Comparison of ENCODE assay signal across 1 cellular context in genomic region chr5:60810438-60811085, GRCh38.
TF ChIP-seq lines count a peak whose summit lies in the region.

No MANE protein-coding gene starts in this region.

TF ChIP-seq in HepG2, 621 proteins besides CTCF, POLR2A, EP300 and RAD21 (continued from another document and continues in another):
- TF ChIP-seq AKNA (CRISPR knock-in tag; IDR thresholded peaks at IDR 0.05; ENCODE audit: borderline replicate concordance) (no peak), FOXP1 (IDR thresholded peaks at IDR 0.05) (no peak), FOXP1 (CRISPR knock-in tag; IDR thresholded peaks at IDR 0.05) (peak; percentile 37; the same call in 1 of the 2 replicates), SCMH1 (CRISPR knock-in tag; IDR thresholded peaks at IDR 0.05; ENCODE audit: borderline replicate concordance) (no peak), TSC22D2 (CRISPR knock-in tag; IDR thresholded peaks at IDR 0.05; ENCODE audit: borderline replicate concordance) (no peak), ZNF234 (CRISPR knock-in tag; conservative IDR thresholded peaks at IDR 0.05) (no peak), ZNF468 (CRISPR knock-in tag; IDR thresholded peaks at IDR 0.05) (no peak), ARID3A (IDR thresholded peaks at IDR 0.05; ENCODE audit: low read depth, low read length) (peak; percentile 46; the same call in 1 of the 2 replicates), FOSL2 (CRISPR knock-in tag; IDR thresholded peaks at IDR 0.05) (peak; percentile 81), ELF4 (CRISPR knock-in tag; IDR thresholded peaks at IDR 0.05; ENCODE audit: borderline replicate concordance) (no peak), NFKB2 (CRISPR knock-in tag; IDR thresholded peaks at IDR 0.05; ENCODE audit: borderline replicate concordance) (no peak), ZNF589 (CRISPR knock-in tag; conservative IDR thresholded peaks at IDR 0.05) (no peak), TEAD3 (CRISPR knock-in tag; optimal IDR thresholded peaks at IDR 0.05; ENCODE audit: borderline replicate concordance) (peak; percentile 74), SRSF4 (IDR thresholded peaks at IDR 0.05; ENCODE audit: low read depth, low read length, poor library complexity, severe bottlenecking) (no peak), ZNF605 (CRISPR knock-in tag; IDR thresholded peaks at IDR 0.05) (no peak), MTA3 (CRISPR knock-in tag; IDR thresholded peaks at IDR 0.05) (no peak), CAMTA2 (CRISPR knock-in tag; IDR thresholded peaks at IDR 0.05; ENCODE audit: borderline replicate concordance) (no peak), ATF3 (CRISPR knock-in tag; IDR thresholded peaks at IDR 0.05) (0 out of 2 replicates have a peak, but pooled peaks have one; percentile 18), PITX1 (CRISPR knock-in tag; IDR thresholded peaks at IDR 0.05) (no peak), SIX1 (CRISPR knock-in tag; IDR thresholded peaks at IDR 0.05; ENCODE audit: borderline replicate concordance) (no peak), ZNF83 (CRISPR knock-in tag; IDR thresholded peaks at IDR 0.05; ENCODE audit: borderline replicate concordance) (no peak), FOXA3 (CRISPR knock-in tag; IDR thresholded peaks at IDR 0.05) (peak; percentile 62; the same call in 1 of the 2 replicates), ZNF558 (CRISPR knock-in tag; IDR thresholded peaks at IDR 0.05; ENCODE audit: borderline replicate concordance) (no peak), MED1 (CRISPR knock-in tag; IDR thresholded peaks at IDR 0.05) (no peak), WIZ (CRISPR knock-in tag; IDR thresholded peaks at IDR 0.05) (no peak), CBFB (CRISPR knock-in tag; IDR thresholded peaks at IDR 0.05) (no peak), ZNF781 (CRISPR knock-in tag; IDR thresholded peaks at IDR 0.05; ENCODE audit: borderline replicate concordance, not compliant biosample characterization) (no peak), ZNF597 (CRISPR knock-in tag; IDR thresholded peaks at IDR 0.05) (no peak), PAXIP1 (CRISPR knock-in tag; conservative IDR thresholded peaks at IDR 0.05) (0 out of 2 replicates have a peak, but pooled peaks have one; percentile 38), TFE3 (CRISPR knock-in tag; IDR thresholded peaks at IDR 0.05) (no peak), JUNB (CRISPR knock-in tag; IDR thresholded peaks at IDR 0.05; ENCODE audit: borderline replicate concordance) (0 out of 2 replicates have a peak, but pooled peaks have one; percentile 25), ZNF446 (CRISPR knock-in tag; IDR thresholded peaks at IDR 0.05) (no peak), ATF1 (CRISPR knock-in tag; IDR thresholded peaks at IDR 0.05) (no peak), ARID5B (CRISPR knock-in tag; IDR thresholded peaks at IDR 0.05) (peak; percentile 48), CREBL2 (CRISPR knock-in tag; IDR thresholded peaks at IDR 0.05; ENCODE audit: borderline replicate concordance) (no peak), REXO4 (CRISPR knock-in tag; IDR thresholded peaks at IDR 0.05; ENCODE audit: borderline replicate concordance) (no peak), ZNF510 (CRISPR knock-in tag; IDR thresholded peaks at IDR 0.05; ENCODE audit: low read depth) (no peak), POGZ (CRISPR knock-in tag; IDR thresholded peaks at IDR 0.05) (no peak), MEIS2 (CRISPR knock-in tag; IDR thresholded peaks at IDR 0.05) (no peak), ZNF790 (CRISPR knock-in tag; IDR thresholded peaks at IDR 0.05; ENCODE audit: borderline replicate concordance) (no peak), ZNF747 (CRISPR knock-in tag; IDR thresholded peaks at IDR 0.05; ENCODE audit: borderline replicate concordance) (no peak), ETV6 (CRISPR knock-in tag; conservative IDR thresholded peaks at IDR 0.05) (no peak), SPEN (CRISPR knock-in tag; IDR thresholded peaks at IDR 0.05; ENCODE audit: low read depth) (no peak), HIC2 (CRISPR knock-in tag; IDR thresholded peaks at IDR 0.05; ENCODE audit: low read depth) (no peak), ZNF101 (CRISPR knock-in tag; IDR thresholded peaks at IDR 0.05; ENCODE audit: borderline replicate concordance, low read depth) (no peak), PHF20 (CRISPR knock-in tag; IDR thresholded peaks at IDR 0.05) (no peak)
